In the genomic region with DNA sequence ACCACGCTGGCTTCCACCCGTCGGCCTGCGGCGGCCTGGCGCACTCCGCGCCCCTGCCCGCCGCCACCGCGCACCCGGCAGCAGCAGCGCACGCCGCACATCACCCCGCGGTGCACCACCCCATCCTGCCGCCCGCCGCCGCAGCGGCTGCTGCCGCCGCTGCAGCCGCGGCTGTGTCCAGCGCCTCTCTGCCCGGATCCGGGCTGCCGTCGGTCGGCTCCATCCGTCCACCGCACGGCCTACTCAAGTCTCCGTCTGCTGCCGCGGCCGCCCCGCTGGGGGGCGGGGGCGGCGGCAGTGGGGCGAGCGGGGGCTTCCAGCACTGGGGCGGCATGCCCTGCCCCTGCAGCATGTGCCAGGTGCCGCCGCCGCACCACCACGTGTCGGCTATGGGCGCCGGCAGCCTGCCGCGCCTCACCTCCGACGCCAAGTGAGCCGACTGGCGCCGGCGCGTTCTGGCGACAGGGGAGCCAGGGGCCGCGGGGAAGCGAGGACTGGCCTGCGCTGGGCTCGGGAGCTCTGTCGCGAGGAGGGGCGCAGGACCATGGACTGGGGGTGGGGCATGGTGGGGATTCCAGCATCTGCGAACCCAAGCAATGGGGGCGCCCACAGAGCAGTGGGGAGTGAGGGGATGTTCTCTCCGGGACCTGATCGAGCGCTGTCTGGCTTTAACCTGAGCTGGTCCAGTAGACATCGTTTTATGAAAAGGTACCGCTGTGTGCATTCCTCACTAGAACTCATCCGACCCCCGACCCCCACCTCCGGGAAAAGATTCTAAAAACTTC, we compare ENCODE assay signal across 13 cellular contexts. TPM values are rescaled to one million over a fixed set of nuclear protein-coding genes. Genes with fewer than 3 reads are reported as not detected.
A peak's percentile ranks its signal among the peaks of the same experiment; 100 is the strongest.
DNase-seq lines count a peak whose midpoint lies in the region; ATAC-seq, FAIRE-seq and TF ChIP-seq lines count a peak whose summit lies in the region.
"Had no signal": no experiment of that assay in that cellular context is flagged by ENCODE, and none has a peak within 500 bp of the region (broad histone marks: within the 10 kb centered on the region; RNA-seq: fewer than 3 reads in every experiment).

No MANE protein-coding gene starts in this region.

- H3K4me1 Mint-ChIP-seq in naive thymus-derived CD8-positive, alpha-beta T cell, result peaks cover 25 to 51% (median 48%) of the 10 kb centered on the region in 4 donors
- H3K4me1 Mint-ChIP-seq in activated CD8-positive, alpha-beta T cell treated with anti-CD3 and anti-CD28 coated beads for 36 hours (ENCODE audit: low read depth), result peaks cover 33% of the 10 kb centered on the region

- no peaks in the 10 kb centered on the region; the same call in 1 of the 2 replicates for H3K9me3 ChIP-seq in ES-I3 (ENCODE audit: control insufficient read depth, insufficient read depth, low read length)
- no peaks in the 10 kb centered on the region; the same call in 2 of the 3 replicates for H3K9me3 ChIP-seq in GM12878 (replicated peaks; ENCODE audit: control insufficient read depth, insufficient read depth, low read length)

- peaks cover 0 to 2% (median 0%) of the 10 kb centered on the region in 9 donors for H3K9me3 Mint-ChIP-seq in naive thymus-derived CD8-positive, alpha-beta T cell
- H3K9me3 Mint-ChIP-seq in activated CD8-positive, alpha-beta T cell treated with anti-CD3 and anti-CD28 coated beads for 36 hours, result no peaks in the 10 kb centered on the region

- no TSS peak for BruUV-seq in GM12878 (replicated peaks; lab: Mats Ljungman, UMichigan)

- ATAC-seq in GM12878 (no peak), GM18873 (IDR thresholded peaks at IDR 0.05; ENCODE audit: low FRiP score, unreplicated experiment) (no peak)
- peak; percentile 38 to 42 for ATAC-seq in naive thymus-derived CD8-positive, alpha-beta T cell
- no peak for ATAC-seq in activated CD8-positive, alpha-beta T cell treated with anti-CD3 and anti-CD28 coated beads for 36 hours

- no peaks in the 10 kb centered on the region for H3K79me2 ChIP-seq in GM12878 (ENCODE audit: control insufficient read depth, insufficient read depth, low read length)

- SMC1A ChIA-PET in GM12878 (lab: Charles Lee; ENCODE audit: uncharacterized antibody, unreplicated experiment), result no interaction called here

- CTCF ChIA-PET in GM12878 (lab: Yijun Ruan, JAX), result no interaction called here
- CTCF ChIA-PET in activated CD8-positive, alpha-beta T cell treated with anti-CD3 and anti-CD28 coated beads for 36 hours (lab: Charles Lee), result interaction anchor here (1.1 to 1.7 kb wide), 3 partner anchors 15 to 169 kb away, joined by 3 to 9 read pairs (median 4); no protein-coding TSS in a partner anchor

- no peak for TF ChIP-seq RAD21 in GM12878 (IDR thresholded peaks at IDR 0.05; ENCODE audit: insufficient read depth, low read depth, low read length)

- no peak for TF ChIP-seq EP300 in GM12878 (IDR thresholded peaks at IDR 0.05; ENCODE audit: borderline replicate concordance in 1 of 2, control insufficient read depth in 1 of 2, low read depth in 2 of 2, low read length in 2 of 2)

- TF ChIP-seq CTCF in GM12878 (IDR thresholded peaks at IDR 0.05 in 2 of 3, conservative IDR thresholded peaks at IDR 0.05 in 1 of 3; ENCODE audit: control insufficient read depth in 2 of 3, extremely low read depth in 1 of 3, insufficient read depth in 1 of 3, low read depth in 3 of 3, low read length in 3 of 3), result no peak
- no peak for TF ChIP-seq CTCF in activated CD8-positive, alpha-beta T cell treated with anti-CD3 and anti-CD28 coated beads for 36 hours (IDR thresholded peaks at IDR 0.05)

- peak overlapping the region in 1 of 10 donors; percentile 24 for H3K27ac Mint-ChIP-seq in naive thymus-derived CD8-positive, alpha-beta T cell
- H3K27ac Mint-ChIP-seq in activated CD8-positive, alpha-beta T cell treated with anti-CD3 and anti-CD28 coated beads for 36 hours, result no peak overlapping the region

- WGBS in GM12878 (ENCODE audit: insufficient coverage, insufficient replicate concordance, low lambda C conversion rate, missing lambda C conversion rate), result 42% methylated on average over 56 of the region's 82 CpGs

- H3K27ac ChIP-seq in GM12878 (ENCODE audit: control insufficient read depth, insufficient read depth), result no peak overlapping the region

- intact Hi-C loops in GM12878 (cut with micrococcal nuclease; ENCODE audit: unreplicated experiment), result no loop called here
- intact Hi-C loops in activated CD8-positive, alpha-beta T cell treated with anti-CD3 and anti-CD28 coated beads for 36 hours (cut with micrococcal nuclease), result loop anchor here (10.0 kb wide), 1 partner anchor 97 kb away; no protein-coding TSS in a partner anchor

- 0 out of 2 replicates have a peak overlapping the region, but pooled peaks have one; percentile 0 for H3K9ac ChIP-seq in ES-I3 (ENCODE audit: low read depth, low read length)
- H3K9ac ChIP-seq in GM12878 (ENCODE audit: control insufficient read depth, insufficient read depth, low read length), result no peak overlapping the region

- no peaks in the 10 kb centered on the region for H4K20me1 ChIP-seq in GM12878 (ENCODE audit: control insufficient read depth, insufficient read depth)

- no peak for TF ChIP-seq POLR2A in GM12878 (IDR thresholded peaks at IDR 0.05; ENCODE audit: low read depth, low read length)

- peak; percentile 36 for DNase-seq in AG08396 (ENCODE audit: low spot score)
- no peak for DNase-seq in GM12878 (ENCODE audit: low read depth, low spot score)
- no peak for DNase-seq in naive thymus-derived CD8-positive, alpha-beta T cell
- DNase-seq in RCC 7860 (ENCODE audit: low spot score), result no peak
- DNase-seq in activated CD8-positive, alpha-beta T cell treated with anti-CD3 and anti-CD28 coated beads for 36 hours, result no peak
- no peak for DNase-seq in NCI-H146 treated with DMSO at 0.1 percent for 48 hours (lab: John Stamatoyannopoulos, UW; ENCODE audit: unreplicated experiment)
- DNase-seq: activated CD4-positive, alpha-beta T cell treated with anti-CD3 and anti-CD28 coated beads, Interleukin-2, amount 50 U/mL, for 4 hours; Calu3; naive B cell; NCI-H2029 had no signal

- FAIRE-seq in GM12878 (lab: Jason Lieb, UNC), result no peak
- FAIRE-seq in RCC 7860 (lab: Jason Lieb, UNC), result no peak

- POLR2A ChIA-PET in GM12878 (lab: Charles Lee), result no interaction called here
- POLR2A ChIA-PET in naive thymus-derived CD8-positive, alpha-beta T cell (lab: Charles Lee), result interaction anchor here (1.4 kb wide), 1 partner anchor 8 kb away, joined by 6 read pairs; no protein-coding TSS in a partner anchor
- POLR2A ChIA-PET in activated CD8-positive, alpha-beta T cell treated with anti-CD3 and anti-CD28 coated beads for 36 hours (lab: Charles Lee), result no interaction called here

- H3K4me1 ChIP-seq in ES-I3 (ENCODE audit: insufficient read depth, low read length) (peaks cover 12% of the 10 kb centered on the region), GM12878 (ENCODE audit: control insufficient read depth, insufficient read depth, low read length) (no peaks in the 10 kb centered on the region)

- H3K27me3 Mint-ChIP-seq in naive thymus-derived CD8-positive, alpha-beta T cell, result peaks cover 34 to 93% (median 72%) of the 10 kb centered on the region in 5 donors
- peaks cover 77% of the 10 kb centered on the region for H3K27me3 Mint-ChIP-seq in activated CD8-positive, alpha-beta T cell treated with anti-CD3 and anti-CD28 coated beads for 36 hours

- H3K36me3 ChIP-seq in ES-I3 (ENCODE audit: insufficient read depth, low read length) (no peaks in the 10 kb centered on the region), GM12878 (ENCODE audit: control insufficient read depth in 2 of 2, insufficient read depth in 2 of 2, low read length in 1 of 2) (no peaks in the 10 kb centered on the region; a peak in 1 of 4 replicates)

- in situ Hi-C loops in GM12878 (cut with MboI), result no loop called here

- H3K4me3 Mint-ChIP-seq in naive thymus-derived CD8-positive, alpha-beta T cell, result peak overlapping the region in 2 of 10 donors; percentile 66 to 67
- no peak overlapping the region for H3K4me3 Mint-ChIP-seq in activated CD8-positive, alpha-beta T cell treated with anti-CD3 and anti-CD28 coated beads for 36 hours

- no peak overlapping the region for H3K4me2 ChIP-seq in GM12878 (ENCODE audit: control insufficient read depth, insufficient read depth)

- peaks cover 0 to 3% (median 0%) of the 10 kb centered on the region in 3 donors for H3K36me3 Mint-ChIP-seq in naive thymus-derived CD8-positive, alpha-beta T cell
- no peaks in the 10 kb centered on the region for H3K36me3 Mint-ChIP-seq in activated CD8-positive, alpha-beta T cell treated with anti-CD3 and anti-CD28 coated beads for 36 hours (ENCODE audit: low read depth)

- H3K27me3 ChIP-seq in GM12878 (replicated peaks in 1 of 2; ENCODE audit: control insufficient read depth in 2 of 2, insufficient read depth in 2 of 2, low read length in 1 of 2), result peaks cover 26 to 28% of the 10 kb centered on the region in 2 experiments

- RAD21 ChIA-PET in GM12878 (lab: Charles Lee; ENCODE audit: unreplicated experiment), result no interaction called here

- no peak overlapping the region for H3K4me3 ChIP-seq in GM12878
- H3K4me3 ChIP-seq: lung had no signal

- H2AFZ ChIP-seq in GM12878 (ENCODE audit: control insufficient read depth, low read depth, low read length), result no peak overlapping the region

RNA-seq across cellular contexts. Expression of gene OLIG2, which starts 1.9 kb away (rescaled TPM):
- total RNA-seq in GM12878 (2013; cell fraction: nucleolus; rRNA removed), result not detected in 2 replicates
- total RNA-seq in GM12878 (2014; rRNA removed), result not detected in 2 replicates
- not detected in 2 replicates for total RNA-seq in GM12878 (2014; rRNA removed; fragmentation: Illumina TruSeq; extraction: Trizol)
- total RNA-seq in GM12878 (2021), result not detected in 2 replicates
- polyA plus RNA-seq in GM12878 (2011; ENCODE audit: low read depth), result not detected
- polyA plus RNA-seq in GM12878 (2011; rRNA removed), result not detected in 2 replicates
- polyA plus RNA-seq in GM12878 (2011; cell fraction: cytosol; rRNA removed), result not detected in 2 replicates
- not detected in 2 replicates for polyA plus RNA-seq in GM12878 (2011; cell fraction: nucleus; rRNA removed)
- not detected in 2 replicates for polyA plus RNA-seq in GM12878 (2012)
- not detected in 2 replicates for polyA plus RNA-seq in GM12878 (2014; fragmentation: Illumina TruSeq; extraction: Trizol)
- polyA plus RNA-seq in GM12878 (2014; fragmentation: Nextera tagmentation; extraction: Ambion mirVana), result not detected
- not detected in 2 replicates for polyA plus RNA-seq in GM12878 (2014; rRNA removed)
- polyA plus RNA-seq in GM12878 (2016; fragmentation: Nextera tagmentation; extraction: Ambion mirVana), result not detected
- not detected in 2 replicates for polyA minus RNA-seq in GM12878 (2011; rRNA and poly(A)+ RNA removed)
- not detected in 2 replicates for polyA minus RNA-seq in GM12878 (2011; cell fraction: cytosol; rRNA and poly(A)+ RNA removed)
- not detected in 2 replicates for polyA minus RNA-seq in GM12878 (2011; cell fraction: nucleus; rRNA and poly(A)+ RNA removed)
- total RNA-seq in naive thymus-derived CD8-positive, alpha-beta T cell, result not detected
- not detected for polyA plus RNA-seq in naive thymus-derived CD8-positive, alpha-beta T cell
- not detected for total RNA-seq in activated CD8-positive, alpha-beta T cell treated with anti-CD3 and anti-CD28 coated beads for 36 hours
- total RNA-seq: Calu3 had no signal

RNA-seq across cellular contexts. Expression of gene OLIG1, which starts 42.3 kb away (rescaled TPM):
- total RNA-seq in GM12878 (2013; cell fraction: nucleolus; rRNA removed), result not detected in 2 replicates
- total RNA-seq in GM12878 (2014; rRNA removed), result not detected in 2 replicates
- not detected in 2 replicates for total RNA-seq in GM12878 (2014; rRNA removed; fragmentation: Illumina TruSeq; extraction: Trizol)
- total RNA-seq in GM12878 (2021), result not detected in 2 replicates
- not detected for polyA plus RNA-seq in GM12878 (2011; ENCODE audit: low read depth)
- not detected in 2 replicates for polyA plus RNA-seq in GM12878 (2011; rRNA removed)
- not detected in 2 replicates for polyA plus RNA-seq in GM12878 (2011; cell fraction: cytosol; rRNA removed)
- not detected in 2 replicates for polyA plus RNA-seq in GM12878 (2011; cell fraction: nucleus; rRNA removed)
- 0.17 TPM in 1 of 2 replicates, not detected in the other for polyA plus RNA-seq in GM12878 (2012)
- polyA plus RNA-seq in GM12878 (2014; fragmentation: Illumina TruSeq; extraction: Trizol), result not detected in 2 replicates
- polyA plus RNA-seq in GM12878 (2014; fragmentation: Nextera tagmentation; extraction: Ambion mirVana), result not detected
- not detected in 2 replicates for polyA plus RNA-seq in GM12878 (2014; rRNA removed)
- not detected for polyA plus RNA-seq in GM12878 (2016; fragmentation: Nextera tagmentation; extraction: Ambion mirVana)
- polyA minus RNA-seq in GM12878 (2011; rRNA and poly(A)+ RNA removed), result not detected in 2 replicates
- polyA minus RNA-seq in GM12878 (2011; cell fraction: cytosol; rRNA and poly(A)+ RNA removed), result not detected in 2 replicates
- polyA minus RNA-seq in GM12878 (2011; cell fraction: nucleus; rRNA and poly(A)+ RNA removed), result not detected in 2 replicates
- total RNA-seq in naive thymus-derived CD8-positive, alpha-beta T cell, result not detected
- not detected for polyA plus RNA-seq in naive thymus-derived CD8-positive, alpha-beta T cell
- total RNA-seq in activated CD8-positive, alpha-beta T cell treated with anti-CD3 and anti-CD28 coated beads for 36 hours, result under 1 TPM in 1 of 2 experiments, not detected in 1; 0.61 TPM
- total RNA-seq: Calu3 had no signal

Comparison
In these comparisons a context has a peak if more than half of its experiments do, and no peak if none do; other contexts are left out.
1. ATAC-seq: peak in naive thymus-derived CD8-positive, alpha-beta T cell (2 of 2); none in GM12878 (single experiment), GM18873 (single experiment) and activated CD8-positive, alpha-beta T cell treated with anti-CD3 and anti-CD28 coated beads for 36 hours (single experiment).